Comparison of ENCODE assay signal across 8 cellular contexts in the genomic region with DNA sequence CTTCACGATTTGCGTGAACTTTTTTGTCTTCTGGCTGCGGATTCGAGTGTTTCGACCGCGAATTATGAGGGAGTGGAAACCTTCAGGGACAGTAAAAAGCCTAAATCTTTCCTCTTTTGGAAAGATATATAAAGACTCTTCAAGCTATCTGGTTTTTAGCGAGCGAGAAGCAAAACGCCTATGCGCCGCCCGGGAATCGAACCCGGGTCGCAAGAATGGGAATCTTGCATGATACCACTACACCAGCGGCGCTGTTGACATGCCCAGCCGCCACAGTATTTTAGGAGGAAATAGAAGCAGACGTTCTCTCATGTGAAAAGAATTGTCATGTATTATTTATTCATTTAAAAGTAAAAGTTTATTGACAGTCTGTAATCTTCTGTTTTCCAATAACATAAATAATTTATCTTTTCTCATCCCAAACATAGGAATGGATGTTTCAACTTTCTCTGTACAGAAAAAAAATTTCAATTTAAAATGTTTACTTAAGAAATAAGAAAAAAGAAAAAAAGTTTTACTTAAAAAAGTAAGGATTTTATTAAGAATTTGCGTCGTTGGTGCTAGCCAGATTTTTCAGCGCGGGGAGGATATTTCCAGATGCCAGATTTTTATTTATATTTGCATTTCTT. TPM values are rescaled to one million over a fixed set of nuclear protein-coding genes. Genes with fewer than 3 reads are reported as not detected.
DNase-seq lines count a peak whose midpoint lies in the region; ATAC-seq and TF ChIP-seq lines count a peak whose summit lies in the region.

No MANE protein-coding gene starts in this region.

- peak overlapping the region; percentile 93 for H3K4me3 Mint-ChIP-seq in activated CD8-positive, alpha-beta T cell treated with anti-CD3 and anti-CD28 coated beads for 36 hours
- peak overlapping the region; percentile 96 to 99 for H3K4me3 Mint-ChIP-seq in effector memory CD8-positive, alpha-beta T cell

- intact Hi-C loops in activated CD8-positive, alpha-beta T cell treated with anti-CD3 and anti-CD28 coated beads for 36 hours (cut with micrococcal nuclease): loop anchor here (2.0 to 5.0 kb wide), 2 partner anchors 58 to 337 kb away; a partner anchor contains a TSS

- H3K27ac Mint-ChIP-seq in activated CD8-positive, alpha-beta T cell treated with anti-CD3 and anti-CD28 coated beads for 36 hours: peak overlapping the region; percentile 97
- peak overlapping the region; percentile 99 to 100 for H3K27ac Mint-ChIP-seq in effector memory CD8-positive, alpha-beta T cell

- H3K36me3 Mint-ChIP-seq in activated CD8-positive, alpha-beta T cell treated with anti-CD3 and anti-CD28 coated beads for 36 hours (ENCODE audit: low read depth): peaks cover 22% of the 10 kb centered on the region
- peaks cover 36% of the 10 kb centered on the region for H3K36me3 Mint-ChIP-seq in effector memory CD8-positive, alpha-beta T cell (ENCODE audit: insufficient read depth)

- H3K27me3 Mint-ChIP-seq in activated CD8-positive, alpha-beta T cell treated with anti-CD3 and anti-CD28 coated beads for 36 hours: peaks cover 2% of the 10 kb centered on the region
- peaks cover 0 to 6% of the 10 kb centered on the region in 2 donors for H3K27me3 Mint-ChIP-seq in effector memory CD8-positive, alpha-beta T cell

- no peak for TF ChIP-seq CTCF in activated CD8-positive, alpha-beta T cell treated with anti-CD3 and anti-CD28 coated beads for 36 hours (IDR thresholded peaks at IDR 0.05)

- POLR2A ChIA-PET in activated CD8-positive, alpha-beta T cell treated with anti-CD3 and anti-CD28 coated beads for 36 hours (lab: Charles Lee): interaction anchor here (0.7 to 1.9 kb wide), 6 partner anchors 9 to 160 kb away, joined by 3 to 6 read pairs (median 4); a partner anchor contains a TSS

- peak; percentile 40 for ATAC-seq in HG03342 (IDR thresholded peaks at IDR 0.05; ENCODE audit: unreplicated experiment)
- ATAC-seq in activated CD8-positive, alpha-beta T cell treated with anti-CD3 and anti-CD28 coated beads for 36 hours: peak; percentile 66
- ATAC-seq in effector memory CD8-positive, alpha-beta T cell (replicated peaks): peak; percentile 67

- CTCF ChIA-PET in activated CD8-positive, alpha-beta T cell treated with anti-CD3 and anti-CD28 coated beads for 36 hours (lab: Charles Lee): interaction anchor here (1.2 to 1.5 kb wide), 3 partner anchors 9 to 106 kb away, joined by 3 to 6 read pairs (median 3); a partner anchor contains a TSS

- H3K9me3 Mint-ChIP-seq in activated CD8-positive, alpha-beta T cell treated with anti-CD3 and anti-CD28 coated beads for 36 hours: no peaks in the 10 kb centered on the region
- no peaks in the 10 kb centered on the region for H3K9me3 Mint-ChIP-seq in effector memory CD8-positive, alpha-beta T cell

- H3K4me1 Mint-ChIP-seq in activated CD8-positive, alpha-beta T cell treated with anti-CD3 and anti-CD28 coated beads for 36 hours (ENCODE audit: low read depth): peaks cover 20% of the 10 kb centered on the region
- peaks cover 29 to 34% of the 10 kb centered on the region in 2 donors for H3K4me1 Mint-ChIP-seq in effector memory CD8-positive, alpha-beta T cell (ENCODE audit: low read depth in 2 of 2)

- DNase-seq in activated gamma-delta T cell treated with Interleukin-2 at 50 U/mL for 16 hours: peak; percentile 87
- DNase-seq in activated gamma-delta T cell (lab: John Stamatoyannopoulos, UW): no peak
- DNase-seq in NCI-H774 (lab: John Stamatoyannopoulos, UW): peak; percentile 89
- peak; percentile 96 for DNase-seq in activated CD8-positive, alpha-beta T cell treated with anti-CD3 and anti-CD28 coated beads for 36 hours
- DNase-seq in effector memory CD8-positive, alpha-beta T cell: peak; percentile 91 to 92 (median 92)
- DNase-seq in mucosa of gallbladder (ENCODE audit: low spot score): peak; percentile 93
- peak; percentile 82 to 84 for DNase-seq in stimulated activated CD8-positive, alpha-beta memory T cell treated with anti-CD3 and anti-CD28 coated beads, Interleukin-4, amount 100 ng/mL, for 1 hour (ENCODE audit: low read depth in 2 of 2, low spot score in 1 of 2)

RNA-seq across cellular contexts. Expression of a gene that starts 0.5 kb away (rescaled TPM):
- total RNA-seq in activated CD8-positive, alpha-beta T cell treated with anti-CD3 and anti-CD28 coated beads for 36 hours: 10 to 100 TPM; 81.8 to 93.8 TPM
- 124 TPM for total RNA-seq in mucosa of gallbladder

RNA-seq across cellular contexts. Expression of a gene that starts 9.0 kb away (rescaled TPM):
- 10 to 100 TPM; 10.4 to 11.5 TPM for total RNA-seq in activated CD8-positive, alpha-beta T cell treated with anti-CD3 and anti-CD28 coated beads for 36 hours
- total RNA-seq in mucosa of gallbladder: 111 TPM

RNA-seq across cellular contexts. Expression of a gene that starts 44.6 kb away (rescaled TPM):
- 100 to 1,000 TPM; 445 to 463 TPM for total RNA-seq in activated CD8-positive, alpha-beta T cell treated with anti-CD3 and anti-CD28 coated beads for 36 hours
- 86.9 TPM for total RNA-seq in mucosa of gallbladder

RNA-seq across cellular contexts. Expression of a gene that starts 52.9 kb away (rescaled TPM):
- 10 to 100 TPM; 63.0 to 68.9 TPM for total RNA-seq in activated CD8-positive, alpha-beta T cell treated with anti-CD3 and anti-CD28 coated beads for 36 hours
- total RNA-seq in mucosa of gallbladder: 22.0 TPM

RNA-seq across cellular contexts. Expression of a gene that starts 58.1 kb away (rescaled TPM):
- 10 to 100 TPM; 19.2 to 24.6 TPM for total RNA-seq in activated CD8-positive, alpha-beta T cell treated with anti-CD3 and anti-CD28 coated beads for 36 hours
- 22.6 TPM for total RNA-seq in mucosa of gallbladder
